In genomic region chr5:180114304-180115003, GRCh38 we compare ENCODE assay signal across 20 cellular contexts. TPM values are rescaled to one million over a fixed set of nuclear protein-coding genes. Genes with fewer than 3 reads are reported as not detected.
A peak's percentile ranks its signal among the peaks of the same experiment; 100 is the strongest.
DNase-seq lines count a peak whose midpoint lies in the region; ATAC-seq and TF ChIP-seq lines count a peak whose summit lies in the region.
"Had no signal": no experiment of that assay in that cellular context is flagged by ENCODE, and none has a peak within 500 bp of the region (broad histone marks: within the 10 kb centered on the region; RNA-seq: fewer than 3 reads in every experiment).

No MANE protein-coding gene starts in this region.

- no peaks in the 10 kb centered on the region for H3K9me3 Mint-ChIP-seq in activated naive CD4-positive, alpha-beta T cell treated with anti-CD3 and anti-CD28 coated beads, Interleukin-2, amount 10 ng/mL, durations not matched to agents 7 days and 5 days
- H3K9me3 Mint-ChIP-seq: CD14-positive monocyte, H9 had no signal

- H3K27me3 Mint-ChIP-seq in activated naive CD4-positive, alpha-beta T cell treated with anti-CD3 and anti-CD28 coated beads, Interleukin-2, amount 10 ng/mL, durations not matched to agents 7 days and 5 days, result no peaks in the 10 kb centered on the region

- H3K27me3 ChIP-seq in RWPE2 (ENCODE audit: insufficient read depth, poor library complexity, severe bottlenecking), result no peaks in the 10 kb centered on the region
- no peaks in the 10 kb centered on the region for H3K27me3 ChIP-seq in sigmoid colon

- H3K4me3 ChIP-seq in RWPE2 (ENCODE audit: severe bottlenecking) (no peak overlapping the region), sigmoid colon (no peak overlapping the region)
- H3K4me3 ChIP-seq: A549 had no signal

- no peaks in the 10 kb centered on the region for H3K9me3 ChIP-seq in RWPE2 (ENCODE audit: severe bottlenecking)
- H3K9me3 ChIP-seq in sigmoid colon, result no peaks in the 10 kb centered on the region
- H3K9me3 ChIP-seq: A549, Caco-2 had no signal

- H3K27ac Mint-ChIP-seq in activated naive CD4-positive, alpha-beta T cell treated with anti-CD3 and anti-CD28 coated beads, Interleukin-2, amount 10 ng/mL, durations not matched to agents 7 days and 5 days, result no peak overlapping the region
- H3K27ac Mint-ChIP-seq: CD14-positive monocyte, H9 had no signal

- no peak overlapping the region for H3K4me3 Mint-ChIP-seq in activated naive CD4-positive, alpha-beta T cell treated with anti-CD3 and anti-CD28 coated beads, Interleukin-2, amount 10 ng/mL, durations not matched to agents 7 days and 5 days
- H3K4me3 Mint-ChIP-seq: CD14-positive monocyte, H9 had no signal

- TF ChIP-seq CTCF in RWPE2 (IDR thresholded peaks at IDR 0.05; ENCODE audit: poor library complexity, severe bottlenecking) (no peak), sigmoid colon (IDR thresholded peaks at IDR 0.05) (no peak)

- TF ChIP-seq POLR2A in sigmoid colon (IDR thresholded peaks at IDR 0.05), result no peak

- intact Hi-C loops in left colon (cut with DNase I, micrococcal nuclease) (no loop called here), sigmoid colon (cut with DNase I) (no loop called here)

- no peaks in the 10 kb centered on the region for H3K4me1 ChIP-seq in RWPE2 (ENCODE audit: insufficient read depth, poor library complexity, severe bottlenecking)
- H3K4me1 ChIP-seq in sigmoid colon, result no peaks in the 10 kb centered on the region
- H3K4me1 ChIP-seq: A549, Caco-2 had no signal

- CTCF ChIA-PET in activated naive CD4-positive, alpha-beta T cell treated with anti-CD3 and anti-CD28 coated beads, Interleukin-2, amount 10 ng/mL, durations not matched to agents 7 days and 5 days (lab: Charles Lee), result no interaction called here

- DNase-seq in activated naive CD4-positive, alpha-beta T cell treated with anti-CD3 and anti-CD28 coated beads, Interleukin-2, amount 10 ng/mL, durations not matched to agents 7 days and 5 days, result peak; percentile 15
- DNase-seq in activated naive CD4-positive, alpha-beta T cell (lab: John Stamatoyannopoulos, UW), result no peak
- DNase-seq in RWPE2 (ENCODE audit: low spot score), result peak; percentile 63
- DNase-seq in left colon, result peak; percentile 1 to 20
- peak; percentile 57 for DNase-seq in sigmoid colon
- DNase-seq in COLO829 (ENCODE audit: low spot score), result no peak
- DNase-seq in NCI-H748 (lab: John Stamatoyannopoulos, UW; ENCODE audit: unreplicated experiment), result no peak
- DNase-seq: Caco-2, H9, Karpas-422, MM.1S, NCI-H1105, NCI-H187, NCI-H2171, NCI-H446 treated with DMSO at 0.1 percent for 48 hours, NCI-H774 had no signal

- no peaks in the 10 kb centered on the region for H3K4me1 Mint-ChIP-seq in activated naive CD4-positive, alpha-beta T cell treated with anti-CD3 and anti-CD28 coated beads, Interleukin-2, amount 10 ng/mL, durations not matched to agents 7 days and 5 days

- no peak for TF ChIP-seq EP300 in sigmoid colon (IDR thresholded peaks at IDR 0.05)

- 85 to 90% methylated on average over 23 of the region's 23 CpGs for WGBS in sigmoid colon, 2 donors

- H3K27ac ChIP-seq in RWPE2 (ENCODE audit: poor library complexity, severe bottlenecking), result no peak overlapping the region
- no peak overlapping the region for H3K27ac ChIP-seq in sigmoid colon
- H3K27ac ChIP-seq: A549 had no signal

- no peak for ATAC-seq in RWPE2 (ENCODE audit: low read depth)
- no peak for ATAC-seq in left colon
- ATAC-seq in GM21381 (IDR thresholded peaks at IDR 0.05; ENCODE audit: unreplicated experiment), result no peak
- ATAC-seq: A549, Panc1 had no signal

- no peaks in the 10 kb centered on the region for H3K36me3 ChIP-seq in RWPE2 (ENCODE audit: low read depth)
- H3K36me3 ChIP-seq in sigmoid colon, result no peaks in the 10 kb centered on the region

- no peaks in the 10 kb centered on the region for H3K36me3 Mint-ChIP-seq in activated naive CD4-positive, alpha-beta T cell treated with anti-CD3 and anti-CD28 coated beads, Interleukin-2, amount 10 ng/mL, durations not matched to agents 7 days and 5 days
- H3K36me3 Mint-ChIP-seq: CD14-positive monocyte had no signal

RNA-seq across cellular contexts. Expression of gene RNF130, which starts 42.9 kb away (rescaled TPM):
- total RNA-seq in left colon (10 to 100 TPM; 39.7 to 52.1 TPM), sigmoid colon (100 to 1,000 TPM in 3 of 4 donors, 10 to 100 TPM in 1; 64.1 to 144 (median 117) TPM)
- 10 to 100 TPM; 34.3 to 41.4 (median 37.5) TPM for polyA plus RNA-seq in sigmoid colon

Comparison
In these comparisons a context has a peak if more than half of its experiments do, and no peak if none do; other contexts are left out.
1. DNase-seq: peak in activated naive CD4-positive, alpha-beta T cell treated with anti-CD3 and anti-CD28 coated beads, Interleukin-2, amount 10 ng/mL, durations not matched to agents 7 days and 5 days (single experiment), RWPE2 (single experiment), left colon (2 of 2) and sigmoid colon (single experiment); none in activated naive CD4-positive, alpha-beta T cell (0 of 4), COLO829 (single experiment) and NCI-H748 (single experiment).